8 cellular contexts compared by ENCODE assay signal in genomic region chr3:141796436-141797166, GRCh38. TPM values are rescaled to one million over a fixed set of nuclear protein-coding genes. Genes with fewer than 3 reads are reported as not detected.
DNase-seq lines count a peak whose midpoint lies in the region; ATAC-seq and TF ChIP-seq lines count a peak whose summit lies in the region.

No MANE protein-coding gene starts in this region.

- TF ChIP-seq POLR2A in testis (IDR thresholded peaks at IDR 0.05): no peak

- no peaks in the 10 kb centered on the region for H3K36me3 ChIP-seq in neutrophil
- H3K36me3 ChIP-seq in testis (ENCODE audit: low read depth, missing control alignments): no peaks in the 10 kb centered on the region

- H3K27me3 ChIP-seq in neutrophil (peaks cover 21% of the 10 kb centered on the region), testis (no peaks in the 10 kb centered on the region)

- TF ChIP-seq CTCF in neutrophil (IDR thresholded peaks at IDR 0.05) (no peak), testis (IDR thresholded peaks at IDR 0.05) (no peak)

- WGBS in testis, 2 donors: 59 to 60% methylated on average over 15 of the region's 15 CpGs

- H3K27me3 Mint-ChIP-seq in activated CD4-positive, alpha-beta T cell treated with anti-CD3 and anti-CD28 coated beads, Interleukin-2, amount 10 ng/mL, durations not matched to agents 24 days and 14 days: no peaks in the 10 kb centered on the region

- H3K36me3 Mint-ChIP-seq in activated CD4-positive, alpha-beta T cell treated with anti-CD3 and anti-CD28 coated beads, Interleukin-2, amount 10 ng/mL, durations not matched to agents 24 days and 14 days (ENCODE audit: low read depth): no peaks in the 10 kb centered on the region

- no peaks in the 10 kb centered on the region for H3K9me3 Mint-ChIP-seq in activated CD4-positive, alpha-beta T cell treated with anti-CD3 and anti-CD28 coated beads, Interleukin-2, amount 10 ng/mL, durations not matched to agents 24 days and 14 days

- peaks cover 44% of the 10 kb centered on the region for H3K4me1 Mint-ChIP-seq in activated CD4-positive, alpha-beta T cell treated with anti-CD3 and anti-CD28 coated beads, Interleukin-2, amount 10 ng/mL, durations not matched to agents 24 days and 14 days

- peak; percentile 92 for DNase-seq in activated CD4-positive, alpha-beta T cell treated with anti-CD3 and anti-CD28 coated beads, Interleukin-2, amount 10 ng/mL, durations not matched to agents 24 days and 14 days
- DNase-seq in effector CD4-positive, alpha-beta T cell: peak; percentile 41
- peak; percentile 20 for DNase-seq in testis
- no peak for DNase-seq in T1000 (lab: John Stamatoyannopoulos, UW)
- no peak for DNase-seq in amniotic stem cell (lab: John Stamatoyannopoulos, UW)

- peak overlapping the region; percentile 100 for H3K27ac Mint-ChIP-seq in activated CD4-positive, alpha-beta T cell treated with anti-CD3 and anti-CD28 coated beads, Interleukin-2, amount 10 ng/mL, durations not matched to agents 24 days and 14 days

- peak overlapping the region; percentile 84 for H3K4me3 Mint-ChIP-seq in activated CD4-positive, alpha-beta T cell treated with anti-CD3 and anti-CD28 coated beads, Interleukin-2, amount 10 ng/mL, durations not matched to agents 24 days and 14 days

- ATAC-seq in GM19351 (IDR thresholded peaks at IDR 0.05; ENCODE audit: unreplicated experiment) (peak; percentile 98), HG03442 (IDR thresholded peaks at IDR 0.05; ENCODE audit: unreplicated experiment) (peak; percentile 93)

- no peaks in the 10 kb centered on the region for H3K9me3 ChIP-seq in neutrophil
- H3K9me3 ChIP-seq in testis: no peaks in the 10 kb centered on the region

- intact Hi-C loops in activated CD4-positive, alpha-beta T cell treated with anti-CD3 and anti-CD28 coated beads, Interleukin-2, amount 10 ng/mL, durations not matched to agents 24 days and 14 days (cut with micrococcal nuclease): loop anchor here (1.0 to 5.0 kb wide), 7 partner anchors 58 to 651 kb away; partner anchors contain the start of genes RASA2, RNF7, TFDP2 and XRN1
- intact Hi-C loops in testis (cut with DNase I; ENCODE audit: low total_unique reads): no loop called here

- no peak overlapping the region for H3K27ac ChIP-seq in neutrophil
- H3K27ac ChIP-seq in testis: peak overlapping the region; percentile 73 to 95

- peaks cover 20 to 23% of the 10 kb centered on the region in 2 experiments for H3K4me1 ChIP-seq in neutrophil (ENCODE audit: control insufficient read depth in 1 of 2, insufficient read depth in 1 of 2, low read depth in 1 of 2, low read length in 1 of 2)
- H3K4me1 ChIP-seq in testis: peaks cover 25% of the 10 kb centered on the region

- H3K4me3 ChIP-seq in neutrophil (ENCODE audit: low read depth in 1 of 2, low read length in 1 of 2) (peak overlapping the region; percentile 44 to 54), testis (peak overlapping the region; percentile 41 to 51)

RNA-seq across cellular contexts. Expression of gene GRK7, which starts 33.4 kb away (rescaled TPM):
- not detected in 2 replicates for total RNA-seq in activated CD4-positive, alpha-beta T cell treated with anti-CD3 and anti-CD28 coated beads, Interleukin-2, amount 10 ng/mL, durations not matched to agents 24 days and 14 days
- total RNA-seq in testis: under 1 TPM in 1 of 2 donors, not detected in 1; 0.31 TPM
- 0.12 TPM for polyA plus RNA-seq in testis (ENCODE audit: insufficient read depth, low read depth, low replicate concordance)

RNA-seq across cellular contexts. Expression of gene RNF7, which starts 58.5 kb away (rescaled TPM):
- total RNA-seq in activated CD4-positive, alpha-beta T cell treated with anti-CD3 and anti-CD28 coated beads, Interleukin-2, amount 10 ng/mL, durations not matched to agents 24 days and 14 days: 67.3 and 72.5 TPM in 2 replicates
- total RNA-seq in testis: 10 to 100 TPM; 60.7 to 69.9 TPM
- polyA plus RNA-seq in testis (ENCODE audit: insufficient read depth, low read depth, low replicate concordance): 122 TPM

Comparison
In these comparisons a context has a peak if more than half of its experiments do, and no peak if none do; other contexts are left out.
1. DNase-seq: peak in activated CD4-positive, alpha-beta T cell treated with anti-CD3 and anti-CD28 coated beads, Interleukin-2, amount 10 ng/mL, durations not matched to agents 24 days and 14 days (single experiment), effector CD4-positive, alpha-beta T cell (single experiment) and testis (single experiment); none in T1000 (single experiment) and amniotic stem cell (single experiment).